Comparison of ENCODE assay signal across 1 cellular context in genomic region chr5:177591690-177592009, GRCh38.
TF ChIP-seq lines count a peak whose summit lies in the region.

No MANE protein-coding gene starts in this region.

TF ChIP-seq in A549, 52 proteins besides CTCF, POLR2A, EP300 and RAD21 (continued from another document):
- TF ChIP-seq CHD4 (IDR thresholded peaks at IDR 0.05; ENCODE audit: borderline replicate concordance) (no peak), JUNB (IDR thresholded peaks at IDR 0.05) (no peak), EHMT2 (IDR thresholded peaks at IDR 0.05; ENCODE audit: low read depth) (no peak)
- TF ChIP-seq, protein P1, sequence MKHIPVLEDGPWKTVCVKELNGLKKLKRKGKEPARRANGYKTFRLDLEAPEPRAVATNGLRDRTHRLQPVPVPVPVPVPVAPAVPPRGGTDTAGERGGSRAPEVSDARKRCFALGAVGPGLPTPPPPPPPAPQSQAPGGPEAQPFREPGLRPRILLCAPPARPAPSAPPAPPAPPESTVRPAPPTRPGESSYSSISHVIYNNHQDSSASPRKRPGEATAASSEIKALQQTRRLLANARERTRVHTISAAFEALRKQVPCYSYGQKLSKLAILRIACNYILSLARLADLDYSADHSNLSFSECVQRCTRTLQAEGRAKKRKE (CRISPR knock-in tag; IDR thresholded peaks at IDR 0.05; ENCODE audit: low read depth), result no peak
- TF ChIP-seq, protein P2, sequence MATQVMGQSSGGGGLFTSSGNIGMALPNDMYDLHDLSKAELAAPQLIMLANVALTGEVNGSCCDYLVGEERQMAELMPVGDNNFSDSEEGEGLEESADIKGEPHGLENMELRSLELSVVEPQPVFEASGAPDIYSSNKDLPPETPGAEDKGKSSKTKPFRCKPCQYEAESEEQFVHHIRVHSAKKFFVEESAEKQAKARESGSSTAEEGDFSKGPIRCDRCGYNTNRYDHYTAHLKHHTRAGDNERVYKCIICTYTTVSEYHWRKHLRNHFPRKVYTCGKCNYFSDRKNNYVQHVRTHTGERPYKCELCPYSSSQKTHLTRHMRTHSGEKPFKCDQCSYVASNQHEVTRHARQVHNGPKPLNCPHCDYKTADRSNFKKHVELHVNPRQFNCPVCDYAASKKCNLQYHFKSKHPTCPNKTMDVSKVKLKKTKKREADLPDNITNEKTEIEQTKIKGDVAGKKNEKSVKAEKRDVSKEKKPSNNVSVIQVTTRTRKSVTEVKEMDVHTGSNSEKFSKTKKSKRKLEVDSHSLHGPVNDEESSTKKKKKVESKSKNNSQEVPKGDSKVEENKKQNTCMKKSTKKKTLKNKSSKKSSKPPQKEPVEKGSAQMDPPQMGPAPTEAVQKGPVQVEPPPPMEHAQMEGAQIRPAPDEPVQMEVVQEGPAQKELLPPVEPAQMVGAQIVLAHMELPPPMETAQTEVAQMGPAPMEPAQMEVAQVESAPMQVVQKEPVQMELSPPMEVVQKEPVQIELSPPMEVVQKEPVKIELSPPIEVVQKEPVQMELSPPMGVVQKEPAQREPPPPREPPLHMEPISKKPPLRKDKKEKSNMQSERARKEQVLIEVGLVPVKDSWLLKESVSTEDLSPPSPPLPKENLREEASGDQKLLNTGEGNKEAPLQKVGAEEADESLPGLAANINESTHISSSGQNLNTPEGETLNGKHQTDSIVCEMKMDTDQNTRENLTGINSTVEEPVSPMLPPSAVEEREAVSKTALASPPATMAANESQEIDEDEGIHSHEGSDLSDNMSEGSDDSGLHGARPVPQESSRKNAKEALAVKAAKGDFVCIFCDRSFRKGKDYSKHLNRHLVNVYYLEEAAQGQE (IDR thresholded peaks at IDR 0.05), result no peak
- TF ChIP-seq, protein P3, sequence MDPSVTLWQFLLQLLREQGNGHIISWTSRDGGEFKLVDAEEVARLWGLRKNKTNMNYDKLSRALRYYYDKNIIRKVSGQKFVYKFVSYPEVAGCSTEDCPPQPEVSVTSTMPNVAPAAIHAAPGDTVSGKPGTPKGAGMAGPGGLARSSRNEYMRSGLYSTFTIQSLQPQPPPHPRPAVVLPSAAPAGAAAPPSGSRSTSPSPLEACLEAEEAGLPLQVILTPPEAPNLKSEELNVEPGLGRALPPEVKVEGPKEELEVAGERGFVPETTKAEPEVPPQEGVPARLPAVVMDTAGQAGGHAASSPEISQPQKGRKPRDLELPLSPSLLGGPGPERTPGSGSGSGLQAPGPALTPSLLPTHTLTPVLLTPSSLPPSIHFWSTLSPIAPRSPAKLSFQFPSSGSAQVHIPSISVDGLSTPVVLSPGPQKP (IDR thresholded peaks at IDR 0.05; ENCODE audit: low read depth, low read length), result no peak
